ENCODE assay signal across 13 cellular contexts in the genomic region with DNA sequence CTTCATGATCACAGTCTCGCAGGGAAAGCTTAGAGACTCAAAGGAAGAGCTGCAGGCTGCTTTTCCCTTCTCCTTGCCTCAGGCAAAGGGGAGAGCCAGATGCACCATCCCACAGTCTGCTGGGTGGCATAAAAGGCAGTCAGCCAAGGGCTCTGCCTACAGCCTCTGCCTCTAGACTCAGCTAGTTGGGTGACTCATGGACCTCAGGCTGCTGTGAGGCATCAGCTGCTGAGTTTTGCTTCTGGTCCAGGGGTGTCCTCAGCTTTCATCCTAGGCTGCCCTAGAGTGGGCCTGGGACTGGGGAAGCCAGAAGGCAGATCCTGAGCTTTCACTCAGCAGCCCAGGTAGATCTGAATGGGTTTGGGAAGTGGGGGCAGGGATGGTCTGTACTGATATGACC. TPM values are rescaled to one million over a fixed set of nuclear protein-coding genes. Genes with fewer than 3 reads are reported as not detected.
A peak's percentile ranks its signal among the peaks of the same experiment; 100 is the strongest.
DNase-seq lines count a peak whose midpoint lies in the region; ATAC-seq and TF ChIP-seq lines count a peak whose summit lies in the region.
"Had no signal": no experiment of that assay in that cellular context is flagged by ENCODE, and none has a peak within 500 bp of the region (broad histone marks: within the 10 kb centered on the region; RNA-seq: fewer than 3 reads in every experiment).

No MANE protein-coding gene starts in this region.

- H3K36me3 Mint-ChIP-seq in progenitor cell of endocrine pancreas (ENCODE audit: insufficient read depth), result no peaks in the 10 kb centered on the region

- no peak for TF ChIP-seq CTCF in progenitor cell of endocrine pancreas (IDR thresholded peaks at IDR 0.05; ENCODE audit: unreplicated experiment)
- TF ChIP-seq CTCF in gastroesophageal sphincter (IDR thresholded peaks at IDR 0.05), result no peak

- peaks cover 35% of the 10 kb centered on the region for H3K27me3 Mint-ChIP-seq in progenitor cell of endocrine pancreas

- H3K27ac ChIP-seq in epithelial cell of prostate (no peak overlapping the region), gastroesophageal sphincter (no peak overlapping the region)
- H3K27ac ChIP-seq: 22Rv1, uterus had no signal

- no peak overlapping the region for H3K4me3 ChIP-seq in gastroesophageal sphincter
- H3K4me3 ChIP-seq: uterus had no signal

- H3K36me3 ChIP-seq in gastroesophageal sphincter, result no peaks in the 10 kb centered on the region
- H3K36me3 ChIP-seq: uterus had no signal

- no peak overlapping the region for H3K4me3 Mint-ChIP-seq in progenitor cell of endocrine pancreas (ENCODE audit: low read depth)

- peak overlapping the region; percentile 70 for H3K27ac Mint-ChIP-seq in progenitor cell of endocrine pancreas

- TF ChIP-seq POLR2A in gastroesophageal sphincter (IDR thresholded peaks at IDR 0.05), result no peak

- H3K27me3 ChIP-seq in gastroesophageal sphincter, result peaks cover 79% of the 10 kb centered on the region
- H3K27me3 ChIP-seq: uterus had no signal

- H3K4me1 Mint-ChIP-seq in progenitor cell of endocrine pancreas (ENCODE audit: low read depth), result peaks cover 26% of the 10 kb centered on the region

- DNase-seq in DMS53 (lab: John Stamatoyannopoulos, UW) (peak; percentile 57), DMS53 treated with DMSO at 0.1 percent for 48 hours (lab: John Stamatoyannopoulos, UW; ENCODE audit: unreplicated experiment) (no peak), NCI-H226 (peak; percentile 97), epithelial cell of prostate (ENCODE audit: low read depth, low spot score) (peak; percentile 66), progenitor cell of endocrine pancreas (ENCODE audit: low spot score, unreplicated experiment) (no peak), KBM-7 (no peak), NCI-H2171 treated with DMSO at 0.1 percent for 48 hours (lab: John Stamatoyannopoulos, UW) (no peak)
- DNase-seq: glutamatergic neuron, SHP77, uterus had no signal

- H3K9me3 Mint-ChIP-seq in progenitor cell of endocrine pancreas (ENCODE audit: low read depth), result no peaks in the 10 kb centered on the region

- no peaks in the 10 kb centered on the region for H3K4me1 ChIP-seq in gastroesophageal sphincter
- H3K4me1 ChIP-seq: uterus had no signal

- TF ChIP-seq EP300 in gastroesophageal sphincter (IDR thresholded peaks at IDR 0.05), result no peak

- ATAC-seq in gastroesophageal sphincter, result no peak

- 57 to 60% methylated on average over 1 of the region's 1 CpG for WGBS in gastroesophageal sphincter (ENCODE audit: low coverage in 1 of 2), 2 donors

- no peaks in the 10 kb centered on the region for H3K9me3 ChIP-seq in gastroesophageal sphincter
- H3K9me3 ChIP-seq: uterus had no signal

- in situ Hi-C loops in KBM-7 (cut with MboI; ENCODE audit: low pct_unique_long_range_greater_than_20kb, low sequenced_read_pairs), result no loop called here

RNA-seq across cellular contexts. Expression of a gene that starts 11.7 kb away (rescaled TPM):
- total RNA-seq in progenitor cell of endocrine pancreas (1.1 and 1.4 TPM in 2 replicates), gastroesophageal sphincter (under 1 TPM; 0.08 to 0.40 (median 0.23) TPM)
- total RNA-seq: skeletal muscle tissue had no signal

Comparison
In these comparisons a context has a peak if more than half of its experiments do, and no peak if none do; other contexts are left out.
1. DNase-seq: peak in DMS53 (single experiment), NCI-H226 (single experiment) and epithelial cell of prostate (single experiment); none in DMS53 treated with DMSO at 0.1 percent for 48 hours (single experiment), progenitor cell of endocrine pancreas (single experiment), KBM-7 (single experiment) and NCI-H2171 treated with DMSO at 0.1 percent for 48 hours (single experiment).